8 cellular contexts compared by ENCODE assay signal in genomic region chr5:176388341-176389113, GRCh38. TPM values are rescaled to one million over a fixed set of nuclear protein-coding genes. Genes with fewer than 3 reads are reported as not detected.
DNase-seq lines count a peak whose midpoint lies in the region; ATAC-seq and TF ChIP-seq lines count a peak whose summit lies in the region.

HIGD2A (plus strand) TSS chr5:176388751; CDS start chr5:176388820, 69 bp downstream.
NOP16 (minus strand) TSS chr5:176388598; CDS start chr5:176388539, 59 bp downstream.

- H3K4me1 ChIP-seq in testis: peaks cover 13% of the 10 kb centered on the region

- intact Hi-C loops in testis (cut with DNase I; ENCODE audit: low total_unique reads): no loop called here

- no peaks in the 10 kb centered on the region for H3K9me3 ChIP-seq in testis

- H3K27ac Mint-ChIP-seq in activated naive CD4-positive, alpha-beta T cell treated with anti-CD3 and anti-CD28 coated beads, Interleukin-2, amount 50 U/mL, for 72 hours: peak within 1 kb of the TSS; percentile 98 to 100

- no peaks in the 10 kb centered on the region for H3K9me3 Mint-ChIP-seq in activated naive CD4-positive, alpha-beta T cell treated with anti-CD3 and anti-CD28 coated beads, Interleukin-2, amount 50 U/mL, for 72 hours

- peak; percentile 84 for ATAC-seq in HG02610 (IDR thresholded peaks at IDR 0.05; ENCODE audit: unreplicated experiment)
- peak; percentile 91 to 94 for ATAC-seq in activated naive CD4-positive, alpha-beta T cell treated with anti-CD3 and anti-CD28 coated beads, Interleukin-2, amount 50 U/mL, for 72 hours
- peak; percentile 98 for ATAC-seq in omental fat pad (ENCODE audit: low FRiP score)

- peak within 1 kb of the TSS; percentile 89 to 96 for H3K27ac ChIP-seq in testis

- no peak for TF ChIP-seq CTCF in omental fat pad (IDR thresholded peaks at IDR 0.05)
- TF ChIP-seq CTCF in testis (IDR thresholded peaks at IDR 0.05): peak in 1 of 3 experiments; percentile 31

- DNase-seq in NCI-H1092 treated with DMSO at 0.1 percent for 48 hours (lab: John Stamatoyannopoulos, UW): peak; percentile 98
- peak; percentile 99 for DNase-seq in SKM-1 (lab: John Stamatoyannopoulos, UW; ENCODE audit: unreplicated experiment)
- DNase-seq in activated naive CD4-positive, alpha-beta T cell treated with anti-CD3 and anti-CD28 coated beads, Interleukin-2, amount 50 U/mL, for 72 hours (ENCODE audit: low spot score in 2 of 2): peak; percentile 94 to 97
- peak; percentile 99 for DNase-seq in glomerular visceral epithelial cell (ENCODE audit: extremely low spot score)
- peak; percentile 95 for DNase-seq in omental fat pad (ENCODE audit: low spot score)
- peak; percentile 99 for DNase-seq in testis

- H3K27me3 ChIP-seq in testis: no peaks in the 10 kb centered on the region

- peak within 1 kb of the TSS; percentile 93 for H3K4me3 ChIP-seq in GM08714 (ENCODE audit: low read length)
- H3K4me3 ChIP-seq in testis: peak within 1 kb of the TSS; percentile 73 to 74

- peaks cover 47 to 50% of the 10 kb centered on the region in 2 donors for H3K36me3 Mint-ChIP-seq in activated naive CD4-positive, alpha-beta T cell treated with anti-CD3 and anti-CD28 coated beads, Interleukin-2, amount 50 U/mL, for 72 hours

- no peak for TF ChIP-seq POLR2A in testis (IDR thresholded peaks at IDR 0.05)

- H3K36me3 ChIP-seq in testis (ENCODE audit: low read depth, missing control alignments): no peaks in the 10 kb centered on the region

- 0 to 1% methylated on average over 27 to 59 of the region's 59 CpGs for WGBS in testis, 2 donors

RNA-seq across cellular contexts. Expression of gene HIGD2A, which starts in this region (rescaled TPM):
- 100 to 1,000 TPM; 120 to 154 TPM for total RNA-seq in activated naive CD4-positive, alpha-beta T cell treated with anti-CD3 and anti-CD28 coated beads, Interleukin-2, amount 50 U/mL, for 72 hours
- total RNA-seq in omental fat pad (100 to 1,000 TPM; 105 to 134 (median 116) TPM), testis (100 to 1,000 TPM; 129 to 184 TPM)
- polyA plus RNA-seq in testis (ENCODE audit: insufficient read depth, low read depth, low replicate concordance): 128 TPM

RNA-seq across cellular contexts. Expression of gene NOP16, which starts in this region (rescaled TPM):
- total RNA-seq in activated naive CD4-positive, alpha-beta T cell treated with anti-CD3 and anti-CD28 coated beads, Interleukin-2, amount 50 U/mL, for 72 hours: 10 to 100 TPM; 42.1 to 67.7 TPM
- total RNA-seq in omental fat pad: 10 to 100 TPM in 3 of 4 donors, 1 to 10 TPM in 1; 6.1 to 84.7 (median 24.3) TPM
- total RNA-seq in testis: 10 to 100 TPM; 19.1 to 19.2 TPM
- polyA plus RNA-seq in testis (ENCODE audit: insufficient read depth, low read depth, low replicate concordance): 23.6 TPM

Comparison
In these comparisons a context has a peak if more than half of its experiments do, and no peak if none do; other contexts are left out.
1. Peak in every context shown above with its lines: DNase-seq, ATAC-seq, H3K4me3 ChIP-seq and H3K27ac ChIP-seq.